27 cellular contexts compared by ENCODE assay signal in the genomic region with DNA sequence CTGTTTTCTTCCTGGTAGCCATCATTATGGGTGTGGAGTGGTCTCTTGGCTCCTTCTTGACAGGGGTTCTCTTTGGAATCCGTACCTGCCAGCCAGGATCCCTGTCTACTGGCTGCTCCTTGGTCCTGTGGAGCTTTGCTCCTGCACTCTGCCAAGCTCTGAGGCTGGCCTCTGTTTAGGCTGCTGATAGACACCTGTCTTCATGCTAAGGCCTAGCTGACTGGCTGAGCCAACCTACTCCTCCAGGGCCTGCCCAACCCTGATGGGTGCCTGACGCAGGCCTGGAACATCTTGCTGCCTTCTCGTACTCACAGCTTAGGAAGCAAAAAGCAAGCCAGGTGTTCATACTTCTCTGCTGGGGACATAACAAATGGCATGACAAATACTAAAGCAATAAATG.
"Had no signal": no experiment of that assay in that cellular context is flagged by ENCODE, and none has a peak within 500 bp of the region (broad histone marks: within the 10 kb centered on the region; RNA-seq: fewer than 3 reads in every experiment).

No MANE protein-coding gene starts in this region.

- H3K9me3 ChIP-seq: esophagus squamous epithelium had no signal

- ATAC-seq: activated CD4-positive, alpha-beta T cell treated with anti-CD3 and anti-CD28 coated beads for 36 hours; activated CD8-positive, alpha-beta T cell treated with anti-CD3 and anti-CD28 coated beads, Interleukin-2, amount 10 ng/mL, durations not matched to agents 7 days and 5 days; activated T-cell treated with anti-CD3 and anti-CD28 coated beads, Interleukin-2, amount 50 U/mL, for 4 hours; gastroesophageal sphincter; T-cell had no signal

- H3K4me3 ChIP-seq: esophagus squamous epithelium, gastroesophageal sphincter had no signal

- H3K27me3 ChIP-seq: brain microvascular endothelial cell, esophagus squamous epithelium, gastroesophageal sphincter had no signal

- H3K9me3 Mint-ChIP-seq: activated CD4-positive, alpha-beta memory T cell treated with anti-CD3 and anti-CD28 coated beads for 36 hours; activated CD4-positive, alpha-beta T cell treated with anti-CD3 and anti-CD28 coated beads, Interleukin-2, amount 10 ng/mL, durations not matched to agents 24 days and 14 days; activated T-cell treated with anti-CD3 and anti-CD28 coated beads, Interleukin-2, amount 50 U/mL, for 4 hours; activated T-helper 17 cell treated with anti-CD3 and anti-CD28 coated beads, Interleukin-2, amount 50 U/mL, for 72 hours; T-cell had no signal

- DNase-seq: activated CD4-positive, alpha-beta memory T cell treated with anti-CD3 and anti-CD28 coated beads for 36 hours; activated CD4-positive, alpha-beta T cell treated with anti-CD3 and anti-CD28 coated beads for 36 hours; activated CD4-positive, alpha-beta T cell treated with anti-CD3 and anti-CD28 coated beads, Interleukin-2, amount 10 ng/mL, durations not matched to agents 24 days and 14 days; activated CD4-positive, CD25-positive, alpha-beta regulatory T cell; activated CD4-positive, CD25-positive, alpha-beta regulatory T cell treated with anti-CD3 and anti-CD28 coated beads, Interleukin-2, amount 50 U/mL, for 72 hours; activated CD8-positive, alpha-beta T cell treated with anti-CD3 and anti-CD28 coated beads, Interleukin-2, amount 10 ng/mL, durations not matched to agents 7 days and 5 days; activated effector memory CD4-positive, alpha-beta T cell treated with Interleukin-2 at 50 U/mL for 16 hours; activated gamma-delta T cell treated with Interleukin-2 at 50 U/mL for 16 hours; activated naive CD4-positive, alpha-beta T cell treated with anti-CD3 and anti-CD28 coated beads, Interleukin-2, amount 50 U/mL, for 16 hours; activated naive CD4-positive, alpha-beta T cell treated with Interleukin-2 at 50 U/mL for 16 hours; activated T-cell treated with anti-CD3 and anti-CD28 coated beads, Interleukin-2, amount 50 U/mL, for 4 hours; amniotic stem cell; anterior cingulate cortex; brain microvascular endothelial cell; caudate nucleus; cortex of kidney; dermis blood vessel endothelial cell; effector CD8-positive, alpha-beta T cell; esophagus squamous epithelium; foreskin melanocyte; SW 1271; T-cell; T-helper 2 cell had no signal

- H3K4me1 ChIP-seq: esophagus squamous epithelium, gastroesophageal sphincter had no signal

- H3K36me3 Mint-ChIP-seq: activated CD4-positive, alpha-beta memory T cell treated with anti-CD3 and anti-CD28 coated beads for 36 hours; activated naive CD8-positive, alpha-beta T cell; T-cell had no signal

- H3K27ac Mint-ChIP-seq: activated CD4-positive, alpha-beta memory T cell treated with anti-CD3 and anti-CD28 coated beads for 36 hours; activated CD4-positive, alpha-beta T cell treated with anti-CD3 and anti-CD28 coated beads for 36 hours; activated CD4-positive, alpha-beta T cell treated with anti-CD3 and anti-CD28 coated beads, Interleukin-2, amount 10 ng/mL, durations not matched to agents 24 days and 14 days; activated CD8-positive, alpha-beta T cell treated with anti-CD3 and anti-CD28 coated beads, Interleukin-2, amount 10 ng/mL, durations not matched to agents 7 days and 5 days; activated naive CD8-positive, alpha-beta T cell; activated T-helper 17 cell treated with anti-CD3 and anti-CD28 coated beads, Interleukin-2, amount 50 U/mL, for 72 hours; T-cell had no signal

- H3K27ac ChIP-seq: brain microvascular endothelial cell, epithelial cell of prostate, esophagus squamous epithelium, gastroesophageal sphincter had no signal

- H3K4me1 Mint-ChIP-seq: activated T-helper 17 cell treated with anti-CD3 and anti-CD28 coated beads, Interleukin-2, amount 50 U/mL, for 72 hours had no signal

- H3K27me3 Mint-ChIP-seq: activated CD4-positive, alpha-beta memory T cell treated with anti-CD3 and anti-CD28 coated beads for 36 hours; activated CD4-positive, alpha-beta T cell treated with anti-CD3 and anti-CD28 coated beads for 36 hours; activated CD4-positive, alpha-beta T cell treated with anti-CD3 and anti-CD28 coated beads, Interleukin-2, amount 10 ng/mL, durations not matched to agents 24 days and 14 days; activated naive CD8-positive, alpha-beta T cell; activated T-helper 17 cell treated with anti-CD3 and anti-CD28 coated beads, Interleukin-2, amount 50 U/mL, for 72 hours; T-cell had no signal

- H3K36me3 ChIP-seq: brain microvascular endothelial cell, esophagus squamous epithelium, gastroesophageal sphincter had no signal

- H3K4me3 Mint-ChIP-seq: activated CD4-positive, alpha-beta memory T cell treated with anti-CD3 and anti-CD28 coated beads for 36 hours; activated CD4-positive, alpha-beta T cell treated with anti-CD3 and anti-CD28 coated beads for 36 hours; activated CD4-positive, alpha-beta T cell treated with anti-CD3 and anti-CD28 coated beads, Interleukin-2, amount 10 ng/mL, durations not matched to agents 24 days and 14 days; activated CD8-positive, alpha-beta T cell treated with anti-CD3 and anti-CD28 coated beads, Interleukin-2, amount 10 ng/mL, durations not matched to agents 7 days and 5 days; activated naive CD8-positive, alpha-beta T cell; activated T-cell treated with anti-CD3 and anti-CD28 coated beads, Interleukin-2, amount 50 U/mL, for 4 hours; activated T-helper 17 cell treated with anti-CD3 and anti-CD28 coated beads, Interleukin-2, amount 50 U/mL, for 72 hours; T-cell had no signal
